27 cellular contexts compared by ENCODE assay signal in genomic region chr7:93048136-93048930, GRCh38.
DNase-seq lines count a peak whose midpoint lies in the region; ATAC-seq and TF ChIP-seq lines count a peak whose summit lies in the region.
"Had no signal": no experiment of that assay in that cellular context is flagged by ENCODE, and none has a peak within 500 bp of the region (broad histone marks: within the 10 kb centered on the region; RNA-seq: fewer than 3 reads in every experiment).

No MANE protein-coding gene starts in this region.

- BruUV-seq in MCF 10A (replicated peaks; lab: Mats Ljungman, UMichigan): no TSS peak

- H3K27me3 Mint-ChIP-seq in MCF 10A (ENCODE audit: insufficient read depth, unreplicated experiment): no peaks in the 10 kb centered on the region

- ATAC-seq in GM21528 (IDR thresholded peaks at IDR 0.05; ENCODE audit: low FRiP score, unreplicated experiment): no peak
- ATAC-seq: psoas muscle had no signal

- H4K20me1 ChIP-seq in osteoblast (ENCODE audit: insufficient read depth, low read length): no peaks in the 10 kb centered on the region

- H3K4me1 Mint-ChIP-seq in MCF 10A (ENCODE audit: insufficient read depth, unreplicated experiment): peaks cover 14% of the 10 kb centered on the region
- H3K4me1 Mint-ChIP-seq: IgD-negative memory B cell had no signal

- no peak overlapping the region for H3K27ac ChIP-seq in breast epithelium
- no peak overlapping the region for H3K27ac ChIP-seq in osteoblast (ENCODE audit: low read depth, low read length)
- H3K27ac ChIP-seq: neutrophil, psoas muscle, sigmoid colon, VCaP had no signal

- TF ChIP-seq CTCF in MCF 10A (IDR thresholded peaks at IDR 0.05; ENCODE audit: unreplicated experiment): no peak
- TF ChIP-seq CTCF in breast epithelium (IDR thresholded peaks at IDR 0.05): no peak
- TF ChIP-seq CTCF in osteoblast (IDR thresholded peaks at IDR 0.05; ENCODE audit: extremely low read depth, low read depth, low read length): no peak

- H3K27me3 ChIP-seq in breast epithelium (no peaks in the 10 kb centered on the region), osteoblast (ENCODE audit: insufficient read depth, low read length) (no peaks in the 10 kb centered on the region)
- H3K27me3 ChIP-seq: sigmoid colon had no signal

- H3K36me3 Mint-ChIP-seq in MCF 10A (ENCODE audit: insufficient read depth, unreplicated experiment): no peaks in the 10 kb centered on the region
- H3K36me3 Mint-ChIP-seq: activated naive CD8-positive, alpha-beta T cell treated with anti-CD3 and anti-CD28 coated beads, Interleukin-2, amount 10 ng/mL, durations not matched to agents 7 days and 5 days; IgD-negative memory B cell had no signal

- CTCF ChIA-PET in MCF 10A (lab: Yijun Ruan, JAX): interaction anchor here (0.6 to 1.2 kb wide), 6 partner anchors 9 to 424 kb away, joined by 3 to 5 read pairs (median 3); no protein-coding TSS in a partner anchor

- POLR2A ChIA-PET in MCF 10A (lab: Yijun Ruan, JAX): interaction anchor here (0.6 to 1.4 kb wide), 5 partner anchors 10 to 407 kb away, joined by 3 to 6 read pairs (median 4); no protein-coding TSS in a partner anchor

- TF ChIP-seq POLR2A in breast epithelium (IDR thresholded peaks at IDR 0.05): no peak

- H2AFZ ChIP-seq in osteoblast (ENCODE audit: low read length): no peak overlapping the region

- no peak overlapping the region for H3K4me3 ChIP-seq in breast epithelium
- H3K4me3 ChIP-seq in osteoblast (ENCODE audit: insufficient read depth, low read length): no peak overlapping the region
- H3K4me3 ChIP-seq: psoas muscle, sigmoid colon had no signal

- H3K9me3 ChIP-seq in breast epithelium: no peaks in the 10 kb centered on the region
- H3K9me3 ChIP-seq in osteoblast (ENCODE audit: low read depth, low read length): no peaks in the 10 kb centered on the region
- H3K9me3 ChIP-seq: neutrophil, psoas muscle, sigmoid colon had no signal

- no peaks in the 10 kb centered on the region for H3K4me1 ChIP-seq in breast epithelium
- peaks cover 11% of the 10 kb centered on the region for H3K4me1 ChIP-seq in osteoblast (ENCODE audit: insufficient read depth, low read length)
- H3K4me1 ChIP-seq: psoas muscle had no signal

- H3K36me3 ChIP-seq in breast epithelium: no peaks in the 10 kb centered on the region
- no peaks in the 10 kb centered on the region for H3K36me3 ChIP-seq in osteoblast (ENCODE audit: insufficient read depth, low read length)
- H3K36me3 ChIP-seq: neutrophil, sigmoid colon had no signal

- no peaks in the 10 kb centered on the region for H3K79me2 ChIP-seq in osteoblast (ENCODE audit: insufficient read depth, low read length)

- intact Hi-C loops in MCF 10A (cut with micrococcal nuclease) (loop anchor here (10.0 kb wide), 1 partner anchor 144 kb away; no protein-coding TSS in a partner anchor), breast epithelium (cut with DNase I; ENCODE audit: low total_unique reads) (loop anchor here (10.0 kb wide), 1 partner anchor 1844 kb away; no protein-coding TSS in a partner anchor), head of caudate nucleus (cut with DNase I) (no loop called here)

- H3K4me2 ChIP-seq in osteoblast (ENCODE audit: insufficient read depth, low read length): no peak overlapping the region

- no peak overlapping the region for H3K27ac Mint-ChIP-seq in MCF 10A (ENCODE audit: low read depth, unreplicated experiment)
- H3K27ac Mint-ChIP-seq: activated naive CD8-positive, alpha-beta T cell treated with anti-CD3 and anti-CD28 coated beads, Interleukin-2, amount 10 ng/mL, durations not matched to agents 7 days and 5 days; activated T-cell treated with anti-CD3 and anti-CD28 coated beads, Interleukin-2, amount 50 U/mL, for 24 hours had no signal

- H3K4me3 Mint-ChIP-seq in MCF 10A (ENCODE audit: unreplicated experiment): no peak overlapping the region
- H3K4me3 Mint-ChIP-seq: activated naive CD8-positive, alpha-beta T cell treated with anti-CD3 and anti-CD28 coated beads, Interleukin-2, amount 10 ng/mL, durations not matched to agents 7 days and 5 days; activated T-cell treated with anti-CD3 and anti-CD28 coated beads, Interleukin-2, amount 50 U/mL, for 24 hours; IgD-negative memory B cell had no signal

- peak; percentile 6 for DNase-seq in MCF 10A (ENCODE audit: unreplicated experiment)
- no peak for DNase-seq in breast epithelium (ENCODE audit: low spot score in 2 of 2)
- DNase-seq in amniotic epithelial cell (ENCODE audit: low read depth): peak; percentile 3
- peak; percentile 36 for DNase-seq in fibroblast of peridontal ligament (ENCODE audit: extremely low read depth)
- no peak for DNase-seq in osteoblast (ENCODE audit: insufficient read length, low spot score, missing footprints)
- DNase-seq in head of caudate nucleus: no peak
- no peak for DNase-seq in T-helper 1 cell
- DNase-seq: activated CD4-positive, alpha-beta T cell treated with anti-CD3 and anti-CD28 coated beads for 48 hours; activated gamma-delta T cell; activated naive CD8-positive, alpha-beta T cell treated with anti-CD3 and anti-CD28 coated beads, Interleukin-2, amount 10 ng/mL, durations not matched to agents 7 days and 5 days; activated T-cell treated with anti-CD3 and anti-CD28 coated beads, Interleukin-2, amount 50 U/mL, for 24 hours; foreskin melanocyte; hippocampal formation; mesendoderm; NCI-H1417; NCI-H2081 treated with DMSO at 0.1 percent for 48 hours; NCI-H226; NCI-H748 treated with DMSO at 0.1 percent for 48 hours; psoas muscle; Right ventricle myocardium superior; sigmoid colon; stimulated activated CD4-positive, alpha-beta T cell treated with anti-CD3 and anti-CD28 coated beads, Interleukin-15, amount 100 ng/mL, for 24 hours; stimulated activated naive CD4-positive, alpha-beta T cell had no signal

- peaks cover 8% of the 10 kb centered on the region for H3K9me3 Mint-ChIP-seq in MCF 10A (ENCODE audit: unreplicated experiment)
- H3K9me3 Mint-ChIP-seq: activated naive CD8-positive, alpha-beta T cell treated with anti-CD3 and anti-CD28 coated beads, Interleukin-2, amount 10 ng/mL, durations not matched to agents 7 days and 5 days; activated T-cell treated with anti-CD3 and anti-CD28 coated beads, Interleukin-2, amount 50 U/mL, for 24 hours; IgD-negative memory B cell had no signal

Comparison
In these comparisons a context has a peak if more than half of its experiments do, and no peak if none do; other contexts are left out.
1. DNase-seq: peak in MCF 10A (single experiment), amniotic epithelial cell (single experiment) and fibroblast of peridontal ligament (single experiment); none in breast epithelium (0 of 2), osteoblast (single experiment), head of caudate nucleus (0 of 42) and T-helper 1 cell (0 of 5).